1 cellular context compared by ENCODE assay signal in the genomic region with DNA sequence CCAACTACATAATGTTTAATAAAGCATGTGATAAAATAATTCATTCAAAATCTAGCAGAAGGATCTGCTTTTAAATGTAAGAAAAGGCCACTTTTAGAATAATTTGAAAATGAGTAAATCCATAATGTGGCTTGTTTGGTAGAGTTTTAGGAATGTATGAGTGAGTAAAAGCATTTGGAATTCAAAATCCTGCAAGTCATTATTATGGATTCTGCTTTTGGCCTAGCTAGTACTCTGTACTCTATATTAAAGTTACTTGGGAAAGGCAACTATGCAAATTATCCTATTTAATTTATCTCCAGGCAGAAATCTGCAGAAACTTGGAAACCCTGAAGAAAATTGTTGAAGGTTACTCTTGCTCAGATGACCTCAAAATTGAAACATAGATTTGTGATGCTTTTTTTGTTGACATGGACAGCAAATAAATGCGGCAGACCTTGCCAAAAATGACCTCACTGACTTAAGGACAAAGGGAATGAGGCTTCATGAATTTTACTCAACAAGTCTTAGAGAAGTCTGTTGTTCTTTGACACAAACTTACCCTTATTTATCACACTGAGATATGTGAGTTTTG.
TF ChIP-seq lines count a peak whose summit lies in the region.

No MANE protein-coding gene starts in this region.

TF ChIP-seq in IMR-90, 13 proteins besides CTCF, POLR2A, EP300 and RAD21 (continued from another document):
- TF ChIP-seq, protein P1, sequence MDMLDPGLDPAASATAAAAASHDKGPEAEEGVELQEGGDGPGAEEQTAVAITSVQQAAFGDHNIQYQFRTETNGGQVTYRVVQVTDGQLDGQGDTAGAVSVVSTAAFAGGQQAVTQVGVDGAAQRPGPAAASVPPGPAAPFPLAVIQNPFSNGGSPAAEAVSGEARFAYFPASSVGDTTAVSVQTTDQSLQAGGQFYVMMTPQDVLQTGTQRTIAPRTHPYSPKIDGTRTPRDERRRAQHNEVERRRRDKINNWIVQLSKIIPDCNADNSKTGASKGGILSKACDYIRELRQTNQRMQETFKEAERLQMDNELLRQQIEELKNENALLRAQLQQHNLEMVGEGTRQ (IDR thresholded peaks at IDR 0.05; ENCODE audit: low read depth, low read length) = no peak
- TF ChIP-seq CHD1 (IDR thresholded peaks at IDR 0.05; ENCODE audit: low read depth, low read length) = no peak
- TF ChIP-seq MAZ (IDR thresholded peaks at IDR 0.05; ENCODE audit: borderline replicate concordance, low read depth, low read length) = no peak
TF ChIP-seq in IMR-90: peak in this region for 1.
